Comparison of ENCODE assay signal across 8 cellular contexts in the genomic region with DNA sequence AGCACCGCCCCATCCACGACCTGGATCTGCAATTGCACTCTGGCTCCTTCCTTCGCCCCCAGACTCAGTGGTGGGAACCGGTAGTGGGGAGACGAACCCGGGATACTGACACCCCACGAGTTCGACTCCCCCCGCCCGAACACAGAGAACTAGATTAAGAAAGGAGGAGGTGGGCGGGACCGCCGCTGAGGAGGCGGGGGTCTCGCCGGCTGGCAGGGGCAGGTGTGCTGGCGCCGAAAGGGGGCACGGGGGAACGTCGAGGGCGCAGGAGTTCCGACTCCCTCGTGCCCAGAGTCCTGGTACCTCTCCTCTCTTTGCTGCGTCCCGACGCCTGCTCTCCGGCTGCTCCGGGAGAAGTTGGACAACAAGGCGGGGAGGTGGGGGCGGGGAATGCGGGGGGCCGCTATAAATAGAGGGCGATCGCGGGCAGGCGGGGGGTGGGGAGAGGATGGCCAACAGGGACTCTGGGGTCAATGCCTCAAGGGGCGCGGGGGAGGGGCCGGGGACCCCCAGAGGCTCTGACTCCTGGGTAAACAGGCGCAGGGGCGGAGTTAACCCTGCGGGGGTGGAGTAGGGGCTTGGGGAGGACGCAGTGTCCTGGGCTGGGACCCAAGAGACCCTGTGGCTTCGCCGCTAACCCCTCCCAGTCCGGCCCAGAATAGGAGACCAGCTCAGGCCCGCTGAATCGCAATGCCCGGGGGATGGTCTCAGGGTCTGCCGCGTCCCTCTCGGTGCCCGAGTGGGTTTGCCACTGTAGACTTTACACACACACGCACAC. TPM values are rescaled to one million over a fixed set of nuclear protein-coding genes. Genes with fewer than 3 reads are reported as not detected.
DNase-seq lines count a peak whose midpoint lies in the region; ATAC-seq and TF ChIP-seq lines count a peak whose summit lies in the region.

No MANE protein-coding gene starts in this region.

- in situ Hi-C loops in gastrocnemius medialis (cut with MboI; ENCODE audit: low sequenced_read_pairs in 4 of 4) = loop anchor here in 1 of 4 donors (25.0 kb wide), 1 partner anchor 563 kb away; the partner anchor contains the start of genes APEX1, OSGEP, PIP4P1 and PNP

- no peaks in the 10 kb centered on the region for H3K27me3 ChIP-seq in body of pancreas
- H3K27me3 ChIP-seq in gastrocnemius medialis = no peaks in the 10 kb centered on the region

- H3K36me3 ChIP-seq in body of pancreas (replicated peaks in 1 of 2; ENCODE audit: insufficient read depth in 1 of 2, low read depth in 2 of 2) (no peaks in the 10 kb centered on the region), gastrocnemius medialis (peaks cover 0 to 29% of the 10 kb centered on the region in 2 donors)

- no peaks in the 10 kb centered on the region for H3K9me3 ChIP-seq in body of pancreas
- no peaks in the 10 kb centered on the region for H3K9me3 ChIP-seq in gastrocnemius medialis

- WGBS in body of pancreas, 2 donors = 13 to 22% methylated on average over 19 to 31 of the region's 55 CpGs

- H3K4me3 ChIP-seq in body of pancreas (peak overlapping the region; percentile 26 to 46), gastrocnemius medialis (peak overlapping the region; percentile 95 to 99 (median 99))

- H3K27ac ChIP-seq in body of pancreas (peak overlapping the region; percentile 69 to 77 (median 74)), gastrocnemius medialis (peak overlapping the region; percentile 97 to 100 (median 100))

- intact Hi-C loops in body of pancreas (cut with DNase I) (no loop called here), gastrocnemius medialis (cut with DNase I; ENCODE audit: low total_unique reads) (loop anchor here (1.0 kb wide), 1 partner anchor 14 kb away; no protein-coding TSS in a partner anchor)

- TF ChIP-seq CTCF in body of pancreas (IDR thresholded peaks at IDR 0.05) (peak in 1 of 7 experiments; percentile 12), gastrocnemius medialis (IDR thresholded peaks at IDR 0.05 in 4 of 5, conservative IDR thresholded peaks at IDR 0.05 in 1 of 5) (peak in 1 of 5 experiments; percentile 30)

- ATAC-seq in body of pancreas (peak; percentile 27), gastrocnemius medialis (peak; percentile 46 to 51), HG03196 (IDR thresholded peaks at IDR 0.05; ENCODE audit: unreplicated experiment) (no peak)

- H3K4me1 ChIP-seq in body of pancreas (peaks cover 33% of the 10 kb centered on the region), gastrocnemius medialis (peaks cover 59 to 60% of the 10 kb centered on the region in 2 donors)

- DNase-seq in DMS 273 (lab: John Stamatoyannopoulos, UW; ENCODE audit: unreplicated experiment) = peak; percentile 38
- DNase-seq in DMS 273 treated with DMSO at 0.1 percent for 48 hours (lab: John Stamatoyannopoulos, UW) = no peak
- DNase-seq in body of pancreas = peak; percentile 47 to 69 (median 58)
- peak; percentile 84 for DNase-seq in iPS-NIHi7 (ENCODE audit: extremely low spot score)
- DNase-seq in gastrocnemius medialis = peak; percentile 79 to 91
- DNase-seq in OCI-M2 (lab: John Stamatoyannopoulos, UW; ENCODE audit: unreplicated experiment) = no peak
- DNase-seq in stimulated activated CD4-positive, alpha-beta T cell treated with anti-CD3 and anti-CD28 coated beads, Interleukin-2, amount 100 ng/mL, for 24 hours = no peak

- TF ChIP-seq POLR2A in body of pancreas (IDR thresholded peaks at IDR 0.05) (no peak), gastrocnemius medialis (IDR thresholded peaks at IDR 0.05) (peak; percentile 41 to 70)

RNA-seq across cellular contexts. Expression of gene NDRG2, which starts 0.7 kb away (rescaled TPM):
- total RNA-seq in body of pancreas (100 to 1,000 TPM; 133 to 178 TPM), gastrocnemius medialis (1,000 to 10,000 TPM in 3 of 4 donors, 100 to 1,000 TPM in 1; 759 to 2,790 (median 1,841) TPM)

RNA-seq across cellular contexts. Expression of gene TPPP2, which starts 4.5 kb away (rescaled TPM):
- total RNA-seq in body of pancreas (1 to 10 TPM in 1 of 2 donors, not detected in 1; 1.3 TPM), gastrocnemius medialis (1 to 10 TPM in 2 of 4 donors, under 1 TPM in 2; 0.22 to 2.3 (median 1.1) TPM)

RNA-seq across cellular contexts. Expression of gene RNASE13, which starts 9.0 kb away (rescaled TPM):
- total RNA-seq in body of pancreas (not detected), gastrocnemius medialis (not detected)

RNA-seq across cellular contexts. Expression of gene RNASE7, which starts 16.6 kb away (rescaled TPM):
- total RNA-seq in body of pancreas (1 to 10 TPM in 1 of 2 donors, not detected in 1; 1.0 TPM), gastrocnemius medialis (under 1 TPM in 1 of 4 donors, not detected in 3; 0.55 TPM)

RNA-seq across cellular contexts. Expression of gene SLC39A2, which starts 26.5 kb away (rescaled TPM):
- not detected for total RNA-seq in body of pancreas
- total RNA-seq in gastrocnemius medialis = not detected

Comparison
In these comparisons a context has a peak if more than half of its experiments do, and no peak if none do; other contexts are left out.
1. DNase-seq: peak in DMS 273 (single experiment), body of pancreas (4 of 4), iPS-NIHi7 (single experiment) and gastrocnemius medialis (2 of 2); none in DMS 273 treated with DMSO at 0.1 percent for 48 hours (single experiment), OCI-M2 (single experiment) and stimulated activated CD4-positive, alpha-beta T cell treated with anti-CD3 and anti-CD28 coated beads, Interleukin-2, amount 100 ng/mL, for 24 hours (0 of 2).
2. POLR2A ChIP-seq: peak in gastrocnemius medialis (2 of 2); none in body of pancreas (0 of 3).
3. RNA of gene NDRG2, which starts 0.7 kb away (total RNA-seq): 759 to 2,790 TPM in gastrocnemius medialis; 133 to 178 TPM in body of pancreas; every median in the first group is over 4 times any median in the second.